29 cellular contexts compared by ENCODE assay signal in the genomic region with DNA sequence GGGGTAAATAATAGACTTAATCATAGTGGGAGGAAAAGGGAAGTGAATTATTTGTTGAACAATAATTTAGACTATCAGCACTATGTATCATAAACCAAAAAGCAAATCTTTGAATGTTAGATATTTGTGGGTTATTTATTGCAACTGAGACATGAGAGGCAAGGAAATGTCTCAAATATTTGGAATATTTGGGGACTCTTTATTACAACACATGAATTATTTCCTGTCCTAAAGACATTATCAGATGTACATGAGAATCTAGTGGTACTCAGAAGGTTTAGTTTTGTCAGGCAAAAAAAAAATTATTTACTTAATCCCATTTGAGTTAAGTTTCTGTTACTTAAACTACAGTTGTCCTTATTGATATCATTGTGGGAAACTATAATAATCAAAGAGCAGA.
"Had no signal": no experiment of that assay in that cellular context is flagged by ENCODE, and none has a peak within 500 bp of the region (broad histone marks: within the 10 kb centered on the region; RNA-seq: fewer than 3 reads in every experiment).

No MANE protein-coding gene starts in this region.

- DNase-seq: activated B cell treated with CpG ODN at 0.5 μM for 24 hours; activated CD4-positive, alpha-beta T cell treated with anti-CD3 and anti-CD28 coated beads for 48 hours; activated CD4-positive, alpha-beta T cell treated with anti-CD3 and anti-CD28 coated beads, Interleukin-2, amount 50 U/mL, for 1 hour; activated CD4-positive, alpha-beta T cell treated with anti-CD3 and anti-CD28 coated beads, Interleukin-2, amount 50 U/mL, for 48 hours; activated CD8-positive, alpha-beta memory T cell treated with anti-CD3 and anti-CD28 coated beads for 24 hours; activated CD8-positive, alpha-beta T cell treated with anti-CD3 and anti-CD28 coated beads for 36 hours; activated effector memory CD4-positive, alpha-beta T cell treated with Interleukin-2 at 50 U/mL for 16 hours; activated gamma-delta T cell treated with Interleukin-2 at 50 U/mL for 16 hours; activated naive CD4-positive, alpha-beta T cell treated with anti-CD3 and anti-CD28 coated beads, Interleukin-2, amount 50 U/mL, for 16 hours; activated naive CD4-positive, alpha-beta T cell treated with Interleukin-2 at 50 U/mL for 16 hours; activated T-cell treated with anti-CD3 and anti-CD28 coated beads, Interleukin-2, amount 50 U/mL, for 4 hours; amniotic stem cell; anterior cingulate cortex; brain microvascular endothelial cell; cortex of kidney; dermis blood vessel endothelial cell; effector CD4-positive, alpha-beta T cell; effector memory CD8-positive, alpha-beta T cell; erythroblast; foreskin keratinocyte; gastrocnemius medialis; glutamatergic neuron; heart left ventricle; T-helper 17 cell; T1000; WERI-Rb-1 had no signal

- H3K27ac ChIP-seq: brain microvascular endothelial cell, esophagus muscularis mucosa, foreskin keratinocyte, gastrocnemius medialis, heart left ventricle, WERI-Rb-1 had no signal

- H3K27me3 ChIP-seq: brain microvascular endothelial cell, esophagus muscularis mucosa, foreskin keratinocyte, gastrocnemius medialis, heart left ventricle had no signal

- H3K36me3 ChIP-seq: brain microvascular endothelial cell, esophagus muscularis mucosa, gastrocnemius medialis, heart left ventricle, WERI-Rb-1 had no signal

- ATAC-seq: activated CD4-positive, CD25-positive, alpha-beta regulatory T cell treated with anti-CD3 and anti-CD28 coated beads, Interleukin-2, amount 50 U/mL, for 24 hours; activated CD8-positive, alpha-beta T cell treated with anti-CD3 and anti-CD28 coated beads for 36 hours; activated T-cell treated with anti-CD3 and anti-CD28 coated beads, Interleukin-2, amount 50 U/mL, for 4 hours; activated T-helper 17 cell treated with anti-CD3 and anti-CD28 coated beads, Interleukin-2, amount 50 U/mL, for 72 hours; effector memory CD8-positive, alpha-beta T cell; foreskin keratinocyte; gastrocnemius medialis; heart left ventricle; T-helper 17 cell had no signal

- H3K4me1 ChIP-seq: esophagus muscularis mucosa, foreskin keratinocyte, gastrocnemius medialis, heart left ventricle had no signal

- H3K4me3 ChIP-seq: esophagus muscularis mucosa, gastrocnemius medialis, heart left ventricle had no signal
